ENCODE assay signal across 10 cellular contexts in genomic region chr17:75003957-75004355, GRCh38.
"Had no signal": no experiment of that assay in that cellular context is flagged by ENCODE, and none has a peak within 500 bp of the region (broad histone marks: within the 10 kb centered on the region; RNA-seq: fewer than 3 reads in every experiment).

No MANE protein-coding gene starts in this region.

- H3K4me3 ChIP-seq: GM23338, HAP-1 had no signal

- ATAC-seq: HCT116 had no signal

- H2AFZ ChIP-seq: GM23338 had no signal

- FAIRE-seq: H1, H54, HTR-8/SVneo had no signal

- H3K9ac ChIP-seq: KMS-11 had no signal

- DNase-seq: HFFc6, IMR-90, KBM-7 had no signal

- H3K27ac ChIP-seq: KMS-11 had no signal

- H3K4me2 ChIP-seq: GM23338, KMS-11 had no signal

- H3K9me3 ChIP-seq: HAP-1 had no signal

- H3K4me1 ChIP-seq: HAP-1 had no signal
